1 cellular context compared by ENCODE assay signal in the genomic region with DNA sequence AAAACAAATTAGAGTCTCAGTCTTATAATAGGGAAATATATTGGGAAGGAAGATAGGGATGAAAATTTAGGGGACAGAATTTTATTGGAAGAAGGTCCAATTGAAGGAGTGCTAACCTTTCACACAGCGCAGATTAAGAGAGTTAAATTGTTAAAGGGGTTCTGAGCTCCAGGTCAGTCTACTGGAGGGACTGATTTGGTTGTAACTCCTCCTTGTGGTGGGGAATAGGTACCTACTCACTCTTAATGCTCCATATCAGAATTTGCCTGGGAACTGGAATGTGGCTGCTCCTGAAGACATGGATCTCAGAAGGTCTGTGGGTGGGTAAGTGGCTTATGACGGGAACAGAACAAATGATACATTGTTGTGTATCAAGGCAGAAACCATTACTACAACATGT.
TF ChIP-seq lines count a peak whose summit lies in the region.

No MANE protein-coding gene starts in this region.

TF ChIP-seq in H1, 55 proteins besides CTCF, POLR2A, EP300 and RAD21 (continued from another document):
- TF ChIP-seq CHD7 (IDR thresholded peaks at IDR 0.05; ENCODE audit: insufficient replicate concordance, low read length) (no peak), POU5F1 (IDR thresholded peaks at IDR 0.05; ENCODE audit: low read depth, low read length) (no peak), NANOG (IDR thresholded peaks at IDR 0.05; ENCODE audit: insufficient read depth, low read depth, low read length, poor library complexity, severe bottlenecking) (no peak)
